In genomic region chr1:111214884-111215283, GRCh38 we compare ENCODE assay signal across 10 cellular contexts. TPM values are rescaled to one million over a fixed set of nuclear protein-coding genes. Genes with fewer than 3 reads are reported as not detected.
DNase-seq lines count a peak whose midpoint lies in the region; ATAC-seq and TF ChIP-seq lines count a peak whose summit lies in the region.
"Had no signal": no experiment of that assay in that cellular context is flagged by ENCODE, and none has a peak within 500 bp of the region (broad histone marks: within the 10 kb centered on the region; RNA-seq: fewer than 3 reads in every experiment).

No MANE protein-coding gene starts in this region.

- ATAC-seq in CD4-positive, CD25-positive, alpha-beta regulatory T cell (ENCODE audit: low read depth in 2 of 2) = peak; percentile 27 to 39
- ATAC-seq in GM21526 (IDR thresholded peaks at IDR 0.05; ENCODE audit: low FRiP score, unreplicated experiment) = no peak
- no peak for ATAC-seq in body of pancreas
- ATAC-seq: sciatic nerve had no signal

- peak overlapping the region; percentile 85 for H3K27ac ChIP-seq in CD4-positive, CD25-positive, alpha-beta regulatory T cell (ENCODE audit: insufficient read depth, low read length, poor library complexity, severe bottlenecking)
- H3K27ac ChIP-seq in SU-DHL-6 (ENCODE audit: low read depth, low read length) (peak overlapping the region; percentile 100), osteoblast (ENCODE audit: low read depth, low read length) (no peak overlapping the region), body of pancreas (no peak overlapping the region)

- no peaks in the 10 kb centered on the region for H3K27me3 ChIP-seq in CD4-positive, CD25-positive, alpha-beta regulatory T cell (ENCODE audit: control insufficient read depth, insufficient read depth, low read length)
- no peaks in the 10 kb centered on the region for H3K27me3 ChIP-seq in SU-DHL-6 (ENCODE audit: low read length)
- H3K27me3 ChIP-seq in osteoblast (ENCODE audit: insufficient read depth, low read length) = no peaks in the 10 kb centered on the region
- H3K27me3 ChIP-seq in body of pancreas = no peaks in the 10 kb centered on the region
- H3K27me3 ChIP-seq: tibial nerve had no signal

- intact Hi-C loops in body of pancreas (cut with DNase I) = no loop called here

- no peaks in the 10 kb centered on the region for H3K36me3 ChIP-seq in CD4-positive, CD25-positive, alpha-beta regulatory T cell (ENCODE audit: control insufficient read depth, insufficient read depth, low read length)
- H3K36me3 ChIP-seq in SU-DHL-6 (ENCODE audit: low read length) = no peaks in the 10 kb centered on the region
- H3K36me3 ChIP-seq in osteoblast (ENCODE audit: insufficient read depth, low read length) = no peaks in the 10 kb centered on the region
- no peaks in the 10 kb centered on the region for H3K36me3 ChIP-seq in body of pancreas (replicated peaks in 1 of 2; ENCODE audit: insufficient read depth in 1 of 2, low read depth in 2 of 2)
- H3K36me3 ChIP-seq: tibial nerve had no signal

- H3K27ac Mint-ChIP-seq in CD4-positive, CD25-positive, alpha-beta regulatory T cell = peak overlapping the region; percentile 91 to 98 (median 93)
- peak overlapping the region; percentile 98 for H3K27ac Mint-ChIP-seq in activated naive CD4-positive, alpha-beta T cell treated with anti-CD3 and anti-CD28 coated beads, Interleukin-2, amount 10 ng/mL, durations not matched to agents 7 days and 5 days
- peak overlapping the region; percentile 78 for H3K27ac Mint-ChIP-seq in nephron progenitor cell

- H3K4me2 ChIP-seq in SU-DHL-6 (ENCODE audit: low read depth, low read length, poor library complexity, severe bottlenecking) (peak overlapping the region; percentile 94), osteoblast (ENCODE audit: insufficient read depth, low read length) (no peak overlapping the region)

- peaks cover 40 to 94% (median 69%) of the 10 kb centered on the region in 4 donors for H3K4me1 Mint-ChIP-seq in CD4-positive, CD25-positive, alpha-beta regulatory T cell
- peaks cover 92% of the 10 kb centered on the region for H3K4me1 Mint-ChIP-seq in activated naive CD4-positive, alpha-beta T cell treated with anti-CD3 and anti-CD28 coated beads, Interleukin-2, amount 10 ng/mL, durations not matched to agents 7 days and 5 days
- H3K4me1 Mint-ChIP-seq in nephron progenitor cell = peaks cover 31% of the 10 kb centered on the region

- H3K4me1 ChIP-seq in CD4-positive, CD25-positive, alpha-beta regulatory T cell (ENCODE audit: control insufficient read depth, insufficient read depth, low read length, poor library complexity, severe bottlenecking) = peaks cover 74% of the 10 kb centered on the region
- no peaks in the 10 kb centered on the region for H3K4me1 ChIP-seq in osteoblast (ENCODE audit: insufficient read depth, low read length)
- no peaks in the 10 kb centered on the region for H3K4me1 ChIP-seq in body of pancreas

- H3K9ac ChIP-seq in SU-DHL-6 (ENCODE audit: low read length) = peak overlapping the region; percentile 78

- H3K9me3 Mint-ChIP-seq in CD4-positive, CD25-positive, alpha-beta regulatory T cell = peaks cover 0 to 9% (median 0%) of the 10 kb centered on the region in 7 donors
- peaks cover 5% of the 10 kb centered on the region for H3K9me3 Mint-ChIP-seq in activated naive CD4-positive, alpha-beta T cell treated with anti-CD3 and anti-CD28 coated beads, Interleukin-2, amount 10 ng/mL, durations not matched to agents 7 days and 5 days
- no peaks in the 10 kb centered on the region for H3K9me3 Mint-ChIP-seq in nephron progenitor cell

- no peaks in the 10 kb centered on the region for H4K20me1 ChIP-seq in SU-DHL-6 (ENCODE audit: low read depth, low read length)
- no peaks in the 10 kb centered on the region for H4K20me1 ChIP-seq in osteoblast (ENCODE audit: insufficient read depth, low read length)

- H3K79me2 ChIP-seq in SU-DHL-6 (ENCODE audit: insufficient read depth, low read length) = no peaks in the 10 kb centered on the region
- H3K79me2 ChIP-seq in osteoblast (ENCODE audit: insufficient read depth, low read length) = no peaks in the 10 kb centered on the region

- TF ChIP-seq CTCF in SU-DHL-6 (IDR thresholded peaks at IDR 0.05; ENCODE audit: insufficient read depth, low read length, poor library complexity, severe bottlenecking) = no peak
- TF ChIP-seq CTCF in nephron progenitor cell (IDR thresholded peaks at IDR 0.05) = no peak
- TF ChIP-seq CTCF in osteoblast (IDR thresholded peaks at IDR 0.05; ENCODE audit: extremely low read depth, low read depth, low read length) = no peak
- TF ChIP-seq CTCF in body of pancreas (IDR thresholded peaks at IDR 0.05) = no peak

- no peaks in the 10 kb centered on the region for H3K9me3 ChIP-seq in CD4-positive, CD25-positive, alpha-beta regulatory T cell (ENCODE audit: control insufficient read depth in 2 of 2, low read length in 2 of 2)
- H3K9me3 ChIP-seq in SU-DHL-6 (ENCODE audit: insufficient read depth, low read length) = no peaks in the 10 kb centered on the region
- no peaks in the 10 kb centered on the region for H3K9me3 ChIP-seq in osteoblast (ENCODE audit: low read depth, low read length)
- H3K9me3 ChIP-seq in body of pancreas = no peaks in the 10 kb centered on the region
- H3K9me3 ChIP-seq: tibial nerve had no signal

- no peak for TF ChIP-seq POLR2A in body of pancreas (IDR thresholded peaks at IDR 0.05)

- H3K36me3 Mint-ChIP-seq in CD4-positive, CD25-positive, alpha-beta regulatory T cell = no peaks in the 10 kb centered on the region
- peaks cover 11% of the 10 kb centered on the region for H3K36me3 Mint-ChIP-seq in activated naive CD4-positive, alpha-beta T cell treated with anti-CD3 and anti-CD28 coated beads, Interleukin-2, amount 10 ng/mL, durations not matched to agents 7 days and 5 days
- H3K36me3 Mint-ChIP-seq in nephron progenitor cell (ENCODE audit: low read depth) = no peaks in the 10 kb centered on the region

- H3K4me3 ChIP-seq in CD4-positive, CD25-positive, alpha-beta regulatory T cell (ENCODE audit: low read depth, low read length) = peak overlapping the region; percentile 73
- H3K4me3 ChIP-seq in SU-DHL-6 (ENCODE audit: insufficient read depth, low read length, poor library complexity, severe bottlenecking) = peak overlapping the region; percentile 25
- H3K4me3 ChIP-seq in osteoblast (ENCODE audit: insufficient read depth, low read length) = no peak overlapping the region
- H3K4me3 ChIP-seq in body of pancreas = no peak overlapping the region
- H3K4me3 ChIP-seq: tibial nerve had no signal

- H3K4me3 Mint-ChIP-seq in CD4-positive, CD25-positive, alpha-beta regulatory T cell = peak overlapping the region; percentile 74 to 91 (median 77)
- H3K4me3 Mint-ChIP-seq in activated naive CD4-positive, alpha-beta T cell treated with anti-CD3 and anti-CD28 coated beads, Interleukin-2, amount 10 ng/mL, durations not matched to agents 7 days and 5 days = peak overlapping the region; percentile 77
- H3K4me3 Mint-ChIP-seq in nephron progenitor cell = no peak overlapping the region

- H2AFZ ChIP-seq in SU-DHL-6 (ENCODE audit: low read depth, low read length, severe bottlenecking) = no peak overlapping the region
- H2AFZ ChIP-seq in osteoblast (ENCODE audit: low read length) = no peak overlapping the region

- CTCF ChIA-PET in activated naive CD4-positive, alpha-beta T cell treated with anti-CD3 and anti-CD28 coated beads, Interleukin-2, amount 10 ng/mL, durations not matched to agents 7 days and 5 days (lab: Charles Lee) = interaction anchor here (0.7 to 10.6 kb wide), 8 partner anchors 8 to 1589 kb away, joined by 3 to 250 read pairs (median 4); partner anchors contain the start of genes CHI3L2 and DENND2D

- H3K27me3 Mint-ChIP-seq in CD4-positive, CD25-positive, alpha-beta regulatory T cell = peaks cover 6% of the 10 kb centered on the region
- H3K27me3 Mint-ChIP-seq in activated naive CD4-positive, alpha-beta T cell treated with anti-CD3 and anti-CD28 coated beads, Interleukin-2, amount 10 ng/mL, durations not matched to agents 7 days and 5 days = no peaks in the 10 kb centered on the region
- H3K27me3 Mint-ChIP-seq in nephron progenitor cell (ENCODE audit: low read depth, poor library complexity) = peaks cover 3% of the 10 kb centered on the region

- H3K9me2 ChIP-seq in SU-DHL-6 (replicated peaks; ENCODE audit: insufficient read depth, low read length) = no peaks in the 10 kb centered on the region

- H3F3A ChIP-seq in SU-DHL-6 (ENCODE audit: insufficient read depth) = peaks cover 91% of the 10 kb centered on the region

- WGBS in body of pancreas, 2 donors = 85 to 93% methylated on average over 7 of the region's 7 CpGs

- peak in 1 of 3 donors; percentile 81 for DNase-seq in CD4-positive, CD25-positive, alpha-beta regulatory T cell
- peak; percentile 77 for DNase-seq in activated naive CD4-positive, alpha-beta T cell treated with anti-CD3 and anti-CD28 coated beads, Interleukin-2, amount 10 ng/mL, durations not matched to agents 7 days and 5 days
- DNase-seq in nephron progenitor cell (no peak), osteoblast (ENCODE audit: insufficient read length, low spot score, missing footprints) (no peak), NCI-H510A (lab: John Stamatoyannopoulos, UW) (no peak), body of pancreas (no peak)

RNA-seq across cellular contexts. Expression of gene CHI3L2, which starts 12.6 kb away (rescaled TPM):
- 5.0 TPM for total RNA-seq in CD4-positive, CD25-positive, alpha-beta regulatory T cell
- 10 to 100 TPM in 2 of 4 donors, 1 to 10 TPM in 2; 7.6 to 15.8 (median 12.5) TPM for polyA plus RNA-seq in CD4-positive, CD25-positive, alpha-beta regulatory T cell
- 2.4 and 2.9 TPM in 2 replicates for total RNA-seq in osteoblast
- total RNA-seq in body of pancreas = not detected

RNA-seq across cellular contexts. Expression of gene DENND2D, which starts 14.4 kb away (rescaled TPM):
- total RNA-seq in CD4-positive, CD25-positive, alpha-beta regulatory T cell = 83.8 TPM
- polyA plus RNA-seq in CD4-positive, CD25-positive, alpha-beta regulatory T cell = 100 to 1,000 TPM in 3 of 4 donors, 10 to 100 TPM in 1; 85.6 to 196 (median 119) TPM
- 4.7 and 5.0 TPM in 2 replicates for total RNA-seq in osteoblast
- 10 to 100 TPM; 16.1 to 35.3 TPM for total RNA-seq in body of pancreas

Comparison
In these comparisons a context has a peak if more than half of its experiments do, and no peak if none do; other contexts are left out.
1. ATAC-seq: peak in CD4-positive, CD25-positive, alpha-beta regulatory T cell (2 of 2); none in GM21526 (single experiment) and body of pancreas (single experiment).
2. H3K27ac ChIP-seq: peak in CD4-positive, CD25-positive, alpha-beta regulatory T cell (single experiment) and SU-DHL-6 (single experiment); none in osteoblast (single experiment) and body of pancreas (0 of 4).
3. H3K4me3 ChIP-seq: peak in CD4-positive, CD25-positive, alpha-beta regulatory T cell (single experiment) and SU-DHL-6 (single experiment); none in osteoblast (single experiment) and body of pancreas (0 of 2).
4. Peak in every context shown above with its lines, with median percentiles within 50 percentile points of each other: H3K27ac Mint-ChIP-seq.